ENCODE assay signal across 24 cellular contexts in genomic region chr1:35585281-35585680, GRCh38. TPM values are rescaled to one million over a fixed set of nuclear protein-coding genes. Genes with fewer than 3 reads are reported as not detected.
"Had no signal": no experiment of that assay in that cellular context is flagged by ENCODE, and none has a peak within 500 bp of the region (broad histone marks: within the 10 kb centered on the region; RNA-seq: fewer than 3 reads in every experiment).

No MANE protein-coding gene starts in this region.

- H3K36me3 ChIP-seq: ascending aorta, breast epithelium, cardiac muscle cell, gastrocnemius medialis, heart left ventricle had no signal

- H3K4me3 ChIP-seq: ascending aorta, breast epithelium, cardiac muscle cell, coronary artery, dorsolateral prefrontal cortex, esophagus muscularis mucosa, gastrocnemius medialis, heart left ventricle had no signal

- H3K27me3 ChIP-seq: ascending aorta, breast epithelium, dorsolateral prefrontal cortex, esophagus muscularis mucosa, foreskin keratinocyte, gastrocnemius medialis, heart left ventricle had no signal

- H3K9me3 ChIP-seq: ascending aorta, breast epithelium, esophagus muscularis mucosa, gastrocnemius medialis, heart left ventricle had no signal

- DNase-seq: activated CD4-positive, alpha-beta memory T cell treated with anti-CD3 and anti-CD28 coated beads for 36 hours; activated CD4-positive, alpha-beta T cell treated with anti-CD3 and anti-CD28 coated beads for 36 hours; activated CD4-positive, alpha-beta T cell treated with anti-CD3 and anti-CD28 coated beads, Interleukin-2, amount 10 ng/mL, durations not matched to agents 24 days and 14 days; activated CD4-positive, CD25-positive, alpha-beta regulatory T cell; activated CD4-positive, CD25-positive, alpha-beta regulatory T cell treated with anti-CD3 and anti-CD28 coated beads, Interleukin-2, amount 50 U/mL, for 72 hours; activated CD8-positive, alpha-beta memory T cell treated with anti-CD3 and anti-CD28 coated beads, Interleukin-2, amount 10 ng/mL, durations not matched to agents 7 days and 5 days; activated CD8-positive, alpha-beta memory T cell treated with anti-CD3 and anti-CD28 coated beads, Interleukin-2, amount 50 U/mL, for 4 hours; activated CD8-positive, alpha-beta T cell treated with anti-CD3 and anti-CD28 coated beads, Interleukin-2, amount 10 ng/mL, durations not matched to agents 7 days and 5 days; activated naive CD4-positive, alpha-beta T cell treated with anti-CD3 and anti-CD28 coated beads for 36 hours; activated T-cell treated with anti-CD3 and anti-CD28 coated beads, Interleukin-2, amount 50 U/mL, for 1 hour; activated T-cell treated with anti-CD3 and anti-CD28 coated beads, Interleukin-2, amount 50 U/mL, for 48 hours; dorsolateral prefrontal cortex; effector memory CD8-positive, alpha-beta T cell; erythroblast; foreskin keratinocyte; gastrocnemius medialis; glutamatergic neuron; heart left ventricle; T-helper 2 cell had no signal

- H3K4me1 ChIP-seq: ascending aorta, breast epithelium, esophagus muscularis mucosa, foreskin keratinocyte, gastrocnemius medialis, heart left ventricle had no signal

- H3K27ac ChIP-seq: ascending aorta, breast epithelium, cardiac muscle cell, coronary artery, dorsolateral prefrontal cortex, esophagus muscularis mucosa, foreskin keratinocyte, gastrocnemius medialis, heart left ventricle had no signal

RNA-seq across cellular contexts. Expression of gene TFAP2E, which starts 12.2 kb away (rescaled TPM):
- total RNA-seq: gastrocnemius medialis had no signal
- polyA plus RNA-seq: cardiac muscle cell had no signal
